1 cellular context compared by ENCODE assay signal in genomic region chr12:102730996-102731395, GRCh38.
TF ChIP-seq lines count a peak whose summit lies in the region.

No MANE protein-coding gene starts in this region.

TF ChIP-seq in HepG2, 621 proteins besides CTCF, POLR2A, EP300 and RAD21 (continued from another document):
- TF ChIP-seq, protein P1, sequence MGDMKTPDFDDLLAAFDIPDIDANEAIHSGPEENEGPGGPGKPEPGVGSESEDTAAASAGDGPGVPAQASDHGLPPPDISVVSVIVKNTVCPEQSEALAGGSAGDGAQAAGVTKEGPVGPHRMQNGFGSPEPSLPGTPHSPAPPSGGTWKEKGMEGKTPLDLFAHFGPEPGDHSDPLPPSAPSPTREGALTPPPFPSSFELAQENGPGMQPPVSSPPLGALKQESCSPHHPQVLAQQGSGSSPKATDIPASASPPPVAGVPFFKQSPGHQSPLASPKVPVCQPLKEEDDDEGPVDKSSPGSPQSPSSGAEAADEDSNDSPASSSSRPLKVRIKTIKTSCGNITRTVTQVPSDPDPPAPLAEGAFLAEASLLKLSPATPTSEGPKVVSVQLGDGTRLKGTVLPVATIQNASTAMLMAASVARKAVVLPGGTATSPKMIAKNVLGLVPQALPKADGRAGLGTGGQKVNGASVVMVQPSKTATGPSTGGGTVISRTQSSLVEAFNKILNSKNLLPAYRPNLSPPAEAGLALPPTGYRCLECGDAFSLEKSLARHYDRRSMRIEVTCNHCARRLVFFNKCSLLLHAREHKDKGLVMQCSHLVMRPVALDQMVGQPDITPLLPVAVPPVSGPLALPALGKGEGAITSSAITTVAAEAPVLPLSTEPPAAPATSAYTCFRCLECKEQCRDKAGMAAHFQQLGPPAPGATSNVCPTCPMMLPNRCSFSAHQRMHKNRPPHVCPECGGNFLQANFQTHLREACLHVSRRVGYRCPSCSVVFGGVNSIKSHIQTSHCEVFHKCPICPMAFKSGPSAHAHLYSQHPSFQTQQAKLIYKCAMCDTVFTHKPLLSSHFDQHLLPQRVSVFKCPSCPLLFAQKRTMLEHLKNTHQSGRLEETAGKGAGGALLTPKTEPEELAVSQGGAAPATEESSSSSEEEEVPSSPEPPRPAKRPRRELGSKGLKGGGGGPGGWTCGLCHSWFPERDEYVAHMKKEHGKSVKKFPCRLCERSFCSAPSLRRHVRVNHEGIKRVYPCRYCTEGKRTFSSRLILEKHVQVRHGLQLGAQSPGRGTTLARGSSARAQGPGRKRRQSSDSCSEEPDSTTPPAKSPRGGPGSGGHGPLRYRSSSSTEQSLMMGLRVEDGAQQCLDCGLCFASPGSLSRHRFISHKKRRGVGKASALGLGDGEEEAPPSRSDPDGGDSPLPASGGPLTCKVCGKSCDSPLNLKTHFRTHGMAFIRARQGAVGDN (CRISPR knock-in tag; IDR thresholded peaks at IDR 0.05), result no peak
- TF ChIP-seq, protein P2, sequence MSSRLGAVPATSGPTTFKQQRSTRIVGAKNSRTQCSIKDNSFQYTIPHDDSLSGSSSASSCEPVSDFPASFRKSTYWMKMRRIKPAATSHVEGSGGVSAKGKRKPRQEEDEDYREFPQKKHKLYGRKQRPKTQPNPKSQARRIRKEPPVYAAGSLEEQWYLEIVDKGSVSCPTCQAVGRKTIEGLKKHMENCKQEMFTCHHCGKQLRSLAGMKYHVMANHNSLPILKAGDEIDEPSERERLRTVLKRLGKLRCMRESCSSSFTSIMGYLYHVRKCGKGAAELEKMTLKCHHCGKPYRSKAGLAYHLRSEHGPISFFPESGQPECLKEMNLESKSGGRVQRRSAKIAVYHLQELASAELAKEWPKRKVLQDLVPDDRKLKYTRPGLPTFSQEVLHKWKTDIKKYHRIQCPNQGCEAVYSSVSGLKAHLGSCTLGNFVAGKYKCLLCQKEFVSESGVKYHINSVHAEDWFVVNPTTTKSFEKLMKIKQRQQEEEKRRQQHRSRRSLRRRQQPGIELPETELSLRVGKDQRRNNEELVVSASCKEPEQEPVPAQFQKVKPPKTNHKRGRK (CRISPR knock-in tag; IDR thresholded peaks at IDR 0.05), result no peak
- no peak for TF ChIP-seq ZNF143 (CRISPR knock-in tag; IDR thresholded peaks at IDR 0.05)
- no peak for TF ChIP-seq ZNF326 (CRISPR knock-in tag; IDR thresholded peaks at IDR 0.05; ENCODE audit: borderline replicate concordance)
- TF ChIP-seq, protein P3, sequence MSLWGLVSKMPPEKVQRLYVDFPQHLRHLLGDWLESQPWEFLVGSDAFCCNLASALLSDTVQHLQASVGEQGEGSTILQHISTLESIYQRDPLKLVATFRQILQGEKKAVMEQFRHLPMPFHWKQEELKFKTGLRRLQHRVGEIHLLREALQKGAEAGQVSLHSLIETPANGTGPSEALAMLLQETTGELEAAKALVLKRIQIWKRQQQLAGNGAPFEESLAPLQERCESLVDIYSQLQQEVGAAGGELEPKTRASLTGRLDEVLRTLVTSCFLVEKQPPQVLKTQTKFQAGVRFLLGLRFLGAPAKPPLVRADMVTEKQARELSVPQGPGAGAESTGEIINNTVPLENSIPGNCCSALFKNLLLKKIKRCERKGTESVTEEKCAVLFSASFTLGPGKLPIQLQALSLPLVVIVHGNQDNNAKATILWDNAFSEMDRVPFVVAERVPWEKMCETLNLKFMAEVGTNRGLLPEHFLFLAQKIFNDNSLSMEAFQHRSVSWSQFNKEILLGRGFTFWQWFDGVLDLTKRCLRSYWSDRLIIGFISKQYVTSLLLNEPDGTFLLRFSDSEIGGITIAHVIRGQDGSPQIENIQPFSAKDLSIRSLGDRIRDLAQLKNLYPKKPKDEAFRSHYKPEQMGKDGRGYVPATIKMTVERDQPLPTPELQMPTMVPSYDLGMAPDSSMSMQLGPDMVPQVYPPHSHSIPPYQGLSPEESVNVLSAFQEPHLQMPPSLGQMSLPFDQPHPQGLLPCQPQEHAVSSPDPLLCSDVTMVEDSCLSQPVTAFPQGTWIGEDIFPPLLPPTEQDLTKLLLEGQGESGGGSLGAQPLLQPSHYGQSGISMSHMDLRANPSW (CRISPR knock-in tag; IDR thresholded peaks at IDR 0.05; ENCODE audit: borderline replicate concordance), result no peak
- no peak for TF ChIP-seq MBD4 (IDR thresholded peaks at IDR 0.05; ENCODE audit: borderline replicate concordance, low read length)
- no peak for TF ChIP-seq TBP (CRISPR knock-in tag; IDR thresholded peaks at IDR 0.05)
- TF ChIP-seq SRSF1 (optimal IDR thresholded peaks at IDR 0.05; ENCODE audit: low read depth, low read length), result no peak
- TF ChIP-seq HNRNPUL1 (IDR thresholded peaks at IDR 0.05; ENCODE audit: low read depth, low read length), result no peak
